In genomic region chr10:16809074-16809718, GRCh38 we compare ENCODE assay signal across 7 cellular contexts. TPM values are rescaled to one million over a fixed set of nuclear protein-coding genes. Genes with fewer than 3 reads are reported as not detected.
A peak's percentile ranks its signal among the peaks of the same experiment; 100 is the strongest.
DNase-seq lines count a peak whose midpoint lies in the region; ATAC-seq, FAIRE-seq and TF ChIP-seq lines count a peak whose summit lies in the region.

No MANE protein-coding gene starts in this region.

- peaks cover 17% of the 10 kb centered on the region for H3K36me3 Mint-ChIP-seq in memory B cell

- H3K27me3 Mint-ChIP-seq in memory B cell, result no peaks in the 10 kb centered on the region

- FAIRE-seq in urothelium cell line (lab: Jason Lieb, UNC), result no peak

- intact Hi-C loops in dorsolateral prefrontal cortex (cut with DNase I), result loop anchor here in 1 of 2 donors (10.0 kb wide), 1 partner anchor 904 kb away; no protein-coding TSS in a partner anchor

- DNase-seq in GM12865 (ENCODE audit: low read depth) (peak; percentile 69), HuH-7.5 (ENCODE audit: low spot score) (peak; percentile 21), dorsolateral prefrontal cortex (peak in 8 of 10 donors; percentile 35 to 68 (median 60)), memory B cell (ENCODE audit: low spot score in 2 of 2) (no peak), urothelium cell line (ENCODE audit: low spot score) (peak; percentile 49)
- DNase-seq in activated CD4-positive, CD25-positive, alpha-beta regulatory T cell (lab: John Stamatoyannopoulos, UW), result peak in 3 of 4 experiments; percentile 2 to 25 (median 9)

- peaks cover 5% of the 10 kb centered on the region for H3K4me1 Mint-ChIP-seq in memory B cell

- TF ChIP-seq CTCF in GM12865 (IDR thresholded peaks at IDR 0.05; ENCODE audit: insufficient read depth, low read depth, low read length, missing control alignments) (peak; percentile 65), dorsolateral prefrontal cortex (IDR thresholded peaks at IDR 0.05 in 54 of 56, conservative IDR thresholded peaks at IDR 0.05 in 2 of 56; ENCODE audit: low read depth in 1 of 56, partially characterized antibody in 56 of 56) (peak; percentile 15 to 72 (median 58))

- ATAC-seq in GM21529 (IDR thresholded peaks at IDR 0.05; ENCODE audit: unreplicated experiment) (peak; percentile 90), memory B cell (ENCODE audit: low read depth) (peak; percentile 49)

- no peak overlapping the region for H3K27ac ChIP-seq in dorsolateral prefrontal cortex

- H3K9me3 Mint-ChIP-seq in memory B cell, result no peaks in the 10 kb centered on the region

- no peak overlapping the region for H3K27ac Mint-ChIP-seq in memory B cell

- H3K27me3 ChIP-seq in dorsolateral prefrontal cortex, result no peaks in the 10 kb centered on the region

- H3K4me3 ChIP-seq in GM12865 (ENCODE audit: low read depth, low read length) (no peak overlapping the region), dorsolateral prefrontal cortex (no peak overlapping the region)

- H3K4me3 Mint-ChIP-seq in memory B cell, result no peak overlapping the region

RNA-seq across cellular contexts. Expression of gene RSU1, which starts 8.0 kb away (rescaled TPM):
- 10 to 100 TPM; 23.6 to 48.0 (median 32.1) TPM for total RNA-seq in dorsolateral prefrontal cortex

Comparison
In these comparisons a context has a peak if more than half of its experiments do, and no peak if none do; other contexts are left out.
1. DNase-seq: peak in GM12865 (single experiment), HuH-7.5 (single experiment), activated CD4-positive, CD25-positive, alpha-beta regulatory T cell (3 of 4), dorsolateral prefrontal cortex (8 of 10) and urothelium cell line (single experiment); none in memory B cell (0 of 2).